Comparison of ENCODE assay signal across 9 cellular contexts in the genomic region with DNA sequence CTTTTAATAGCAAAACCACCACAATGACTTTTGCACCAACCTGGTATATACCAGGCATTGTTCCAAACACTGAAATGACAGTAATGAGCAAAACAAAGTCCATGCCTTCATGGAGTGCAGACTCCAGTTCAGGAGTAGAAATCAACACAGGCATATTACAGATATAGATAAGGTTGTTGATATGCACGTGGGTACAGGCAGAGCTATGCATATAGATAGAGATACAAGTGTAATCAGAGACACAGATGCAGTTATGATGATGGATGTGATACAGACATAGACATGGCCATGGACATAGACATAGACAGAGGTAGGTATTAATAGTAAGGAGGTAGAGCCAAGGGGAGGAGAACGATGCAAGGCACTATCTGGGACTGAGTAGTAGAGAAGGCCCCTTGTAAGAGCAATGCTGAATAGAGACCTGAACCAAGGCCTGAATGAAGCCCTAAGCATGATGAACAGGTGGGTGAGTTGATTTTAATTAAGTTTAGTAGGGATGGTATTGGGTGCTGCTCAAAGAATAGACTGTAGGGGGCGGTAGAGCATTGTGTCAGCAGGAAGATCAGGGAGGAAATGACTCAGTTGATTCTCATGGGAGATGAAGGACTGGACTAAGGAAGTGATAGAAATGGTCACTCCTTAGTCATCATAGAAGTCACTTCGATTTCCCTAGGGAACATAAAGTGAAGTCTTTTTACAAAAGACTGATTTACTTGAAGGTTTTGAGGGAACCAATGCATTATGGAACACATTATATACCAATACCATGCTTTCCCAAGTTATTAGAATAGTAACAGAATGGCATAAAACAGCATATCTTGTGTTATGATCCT. TPM values are rescaled to one million over a fixed set of nuclear protein-coding genes. Genes with fewer than 3 reads are reported as not detected.
A peak's percentile ranks its signal among the peaks of the same experiment; 100 is the strongest.
DNase-seq lines count a peak whose midpoint lies in the region; ATAC-seq and TF ChIP-seq lines count a peak whose summit lies in the region.
"Had no signal": no experiment of that assay in that cellular context is flagged by ENCODE, and none has a peak within 500 bp of the region (broad histone marks: within the 10 kb centered on the region; RNA-seq: fewer than 3 reads in every experiment).

No MANE protein-coding gene starts in this region.

- H3K4me3 Mint-ChIP-seq in activated CD4-positive, alpha-beta T cell treated with anti-CD3 and anti-CD28 coated beads for 36 hours: no peak overlapping the region
- no peak overlapping the region for H3K4me3 Mint-ChIP-seq in endothelial cell (ENCODE audit: unreplicated experiment)

- H3K27ac Mint-ChIP-seq in activated CD4-positive, alpha-beta T cell treated with anti-CD3 and anti-CD28 coated beads for 36 hours: no peak overlapping the region
- H3K27ac Mint-ChIP-seq in endothelial cell (ENCODE audit: unreplicated experiment): no peak overlapping the region

- H3K4me3 ChIP-seq in neutrophil (ENCODE audit: low read depth in 1 of 2, low read length in 1 of 2): no peak overlapping the region
- H3K4me3 ChIP-seq: skin epidermis had no signal

- no peaks in the 10 kb centered on the region for H3K4me1 ChIP-seq in neutrophil (ENCODE audit: control insufficient read depth in 1 of 2, insufficient read depth in 1 of 2, low read depth in 1 of 2, low read length in 1 of 2)

- no peaks in the 10 kb centered on the region for H3K27me3 ChIP-seq in neutrophil

- no peaks in the 10 kb centered on the region for H3K9me3 ChIP-seq in neutrophil

- H3K27me3 Mint-ChIP-seq in activated CD4-positive, alpha-beta T cell treated with anti-CD3 and anti-CD28 coated beads for 36 hours: no peaks in the 10 kb centered on the region
- H3K27me3 Mint-ChIP-seq in endothelial cell (ENCODE audit: unreplicated experiment): no peaks in the 10 kb centered on the region

- peaks cover 9% of the 10 kb centered on the region for H3K4me1 Mint-ChIP-seq in activated CD4-positive, alpha-beta T cell treated with anti-CD3 and anti-CD28 coated beads for 36 hours
- no peaks in the 10 kb centered on the region for H3K4me1 Mint-ChIP-seq in endothelial cell (ENCODE audit: unreplicated experiment)

- no peak overlapping the region for H3K27ac ChIP-seq in 22Rv1
- no peak overlapping the region for H3K27ac ChIP-seq in neutrophil
- H3K27ac ChIP-seq: skin epidermis had no signal

- POLR2A ChIA-PET in activated CD4-positive, alpha-beta T cell treated with anti-CD3 and anti-CD28 coated beads for 36 hours (lab: Charles Lee): no interaction called here

- H3K9me3 Mint-ChIP-seq in activated CD4-positive, alpha-beta T cell treated with anti-CD3 and anti-CD28 coated beads for 36 hours (ENCODE audit: low read depth): peaks cover 13% of the 10 kb centered on the region
- peaks cover 5% of the 10 kb centered on the region for H3K9me3 Mint-ChIP-seq in endothelial cell (ENCODE audit: unreplicated experiment)

- intact Hi-C loops in activated CD4-positive, alpha-beta T cell treated with anti-CD3 and anti-CD28 coated beads for 36 hours (cut with DNase I, micrococcal nuclease): loop anchor here (1.0 to 5.0 kb wide), 7 partner anchors 39 to 271 kb away; a partner anchor contains a TSS

- peak; percentile 81 for TF ChIP-seq CTCF in 22Rv1 (IDR thresholded peaks at IDR 0.05)
- peak; percentile 72 for TF ChIP-seq CTCF in GM12874 (IDR thresholded peaks at IDR 0.05; ENCODE audit: insufficient read depth, low read depth, low read length)
- peak; percentile 60 for TF ChIP-seq CTCF in endothelial cell (IDR thresholded peaks at IDR 0.05; ENCODE audit: unreplicated experiment)
- TF ChIP-seq CTCF in neutrophil (IDR thresholded peaks at IDR 0.05): peak; percentile 49

- ATAC-seq in HG02623 (IDR thresholded peaks at IDR 0.05; ENCODE audit: unreplicated experiment): peak; percentile 94
- ATAC-seq in activated CD4-positive, alpha-beta T cell treated with anti-CD3 and anti-CD28 coated beads for 36 hours: peak; percentile 97

- CTCF ChIA-PET in activated CD4-positive, alpha-beta T cell treated with anti-CD3 and anti-CD28 coated beads for 36 hours (lab: Charles Lee): interaction anchor here (0.5 to 3.6 kb wide), 12 partner anchors 9 to 284 kb away, joined by 3 to 19 read pairs (median 4); no protein-coding TSS in a partner anchor

- H3K36me3 ChIP-seq in neutrophil: no peaks in the 10 kb centered on the region

- DNase-seq in NCI-H146 (lab: John Stamatoyannopoulos, UW) (peak; percentile 48), endothelial cell (ENCODE audit: low spot score) (peak; percentile 18), ureter (ENCODE audit: low spot score) (no peak)
- DNase-seq in activated CD4-positive, alpha-beta T cell treated with anti-CD3 and anti-CD28 coated beads for 36 hours: peak; percentile 78

- H3K36me3 Mint-ChIP-seq in activated CD4-positive, alpha-beta T cell treated with anti-CD3 and anti-CD28 coated beads for 36 hours (ENCODE audit: low read depth): peaks cover 5% of the 10 kb centered on the region
- no peaks in the 10 kb centered on the region for H3K36me3 Mint-ChIP-seq in endothelial cell (ENCODE audit: low read depth, unreplicated experiment)

RNA-seq across cellular contexts. Expression of a gene that starts 39.4 kb away (rescaled TPM):
- total RNA-seq in activated CD4-positive, alpha-beta T cell treated with anti-CD3 and anti-CD28 coated beads for 36 hours: 1 to 10 TPM; 6.2 to 8.7 TPM
- total RNA-seq in endothelial cell (ENCODE audit: unreplicated experiment) (0.49 TPM), ureter (7.5 TPM)

RNA-seq across cellular contexts. Expression of a gene that starts 51.3 kb away (rescaled TPM):
- total RNA-seq in activated CD4-positive, alpha-beta T cell treated with anti-CD3 and anti-CD28 coated beads for 36 hours: 10 to 100 TPM in 1 of 2 experiments, 1 to 10 TPM in 1; 8.1 to 10.2 TPM
- total RNA-seq in endothelial cell (ENCODE audit: unreplicated experiment) (0.28 TPM), ureter (4.4 TPM)
